15 cellular contexts compared by ENCODE assay signal in genomic region chr20:54194724-54195438, GRCh38. TPM values are rescaled to one million over a fixed set of nuclear protein-coding genes. Genes with fewer than 3 reads are reported as not detected.
A peak's percentile ranks its signal among the peaks of the same experiment; 100 is the strongest.
DNase-seq lines count a peak whose midpoint lies in the region; TF ChIP-seq lines count a peak whose summit lies in the region.
"Had no signal": no experiment of that assay in that cellular context is flagged by ENCODE, and none has a peak within 500 bp of the region (broad histone marks: within the 10 kb centered on the region; RNA-seq: fewer than 3 reads in every experiment).

No MANE protein-coding gene starts in this region.

- no peak overlapping the region for H2AFZ ChIP-seq in Karpas-422 (ENCODE audit: low read length)

- no peak overlapping the region for H3K27ac ChIP-seq in brain microvascular endothelial cell
- H3K27ac ChIP-seq in Karpas-422 (ENCODE audit: low read length), result no peak overlapping the region
- H3K27ac ChIP-seq: heart left ventricle, sigmoid colon had no signal

- H3K36me3 ChIP-seq in brain microvascular endothelial cell (replicated peaks) (no peaks in the 10 kb centered on the region), Karpas-422 (ENCODE audit: insufficient read depth, low read length) (no peaks in the 10 kb centered on the region)
- H3K36me3 ChIP-seq: heart left ventricle, sigmoid colon had no signal

- in situ Hi-C loops in brain microvascular endothelial cell (cut with HindIII; ENCODE audit: low pct_ligation_motif_present, low sequenced_read_pairs), result loop anchor here (10.0 kb wide), 1 partner anchor 90 kb away; no protein-coding TSS in a partner anchor

- peak; percentile 15 for DNase-seq in NCI-H82 (lab: John Stamatoyannopoulos, UW)
- DNase-seq in NCI-H82 treated with DMSO at 0.1 percent for 48 hours (lab: John Stamatoyannopoulos, UW; ENCODE audit: unreplicated experiment), result no peak
- DNase-seq in LHCN-M2 (ENCODE audit: low read depth), result peak; percentile 45
- DNase-seq in brain microvascular endothelial cell, result peak; percentile 9
- no peak for DNase-seq in retinal pigment epithelial cell (ENCODE audit: low read depth)
- no peak for DNase-seq in stimulated activated CD4-positive, alpha-beta T cell treated with anti-CD3 and anti-CD28 coated beads, Interleukin-15, amount 100 ng/mL, for 24 hours
- DNase-seq in SKM-1 treated with dmso at 0.1 percent for 144 hours (lab: John Stamatoyannopoulos, UW; ENCODE audit: unreplicated experiment), result no peak
- DNase-seq in Karpas-422, result no peak
- DNase-seq: activated B cell treated with CpG ODN at 0.5 μM for 24 hours; cortex of kidney; heart left ventricle; NCI-H1105; NK-92 treated with Interleukin-12 subunit alpha and Interleukin-12 subunit beta, amount 100 ng/mL, for 24 hours; sigmoid colon had no signal

- no peak overlapping the region for H3K4me2 ChIP-seq in Karpas-422 (ENCODE audit: low read depth, low read length, poor library complexity, severe bottlenecking)

- no peak overlapping the region for H3K9ac ChIP-seq in Karpas-422 (ENCODE audit: low read length)

- H3K4me3 ChIP-seq in brain microvascular endothelial cell (ENCODE audit: low read depth, low read length) (no peak overlapping the region), retinal pigment epithelial cell (ENCODE audit: low read length) (no peak overlapping the region), Karpas-422 (ENCODE audit: low read length) (no peak overlapping the region)
- H3K4me3 ChIP-seq: heart left ventricle, sigmoid colon had no signal

- 0 out of 2 replicates have a peak, but pooled peaks cover 3% of the 10 kb centered on the region for H4K20me1 ChIP-seq in Karpas-422 (ENCODE audit: insufficient read depth, low read depth, low read length)

- no peaks in the 10 kb centered on the region for H3K79me2 ChIP-seq in Karpas-422 (ENCODE audit: low read length)

- H3K9me2 ChIP-seq in Karpas-422 (replicated peaks; ENCODE audit: insufficient read depth, low read length), result no peaks in the 10 kb centered on the region

- H3K27me3 ChIP-seq in brain microvascular endothelial cell (replicated peaks) (no peaks in the 10 kb centered on the region), Karpas-422 (ENCODE audit: low read length) (no peaks in the 10 kb centered on the region)
- H3K27me3 ChIP-seq: sigmoid colon had no signal

- peaks cover 8% of the 10 kb centered on the region for H3K4me1 ChIP-seq in Karpas-422 (ENCODE audit: low read length)
- H3K4me1 ChIP-seq: heart left ventricle, sigmoid colon had no signal

- no peaks in the 10 kb centered on the region for H3K9me3 ChIP-seq in Karpas-422 (ENCODE audit: low read length)
- H3K9me3 ChIP-seq: heart left ventricle, sigmoid colon had no signal

- peak; percentile 54 for TF ChIP-seq CTCF in brain microvascular endothelial cell (IDR thresholded peaks at IDR 0.05; ENCODE audit: low read depth, low read length, missing control alignments)
- TF ChIP-seq CTCF in retinal pigment epithelial cell (conservative IDR thresholded peaks at IDR 0.05; ENCODE audit: low read depth, low read length), result peak; percentile 31

RNA-seq across cellular contexts. Expression of gene PFDN4, which starts 13.0 kb away (rescaled TPM):
- total RNA-seq in LHCN-M2 (2014; rRNA removed), result 66.8 and 94.6 TPM in 2 replicates
- polyA plus RNA-seq in LHCN-M2 (2012), result 27.9 TPM
- total RNA-seq in Karpas-422 (2014; rRNA removed; shearing (Covaris generic); ENCODE audit: low replicate concordance), result 70.7 and 80.0 TPM in 2 replicates

RNA-seq across cellular contexts. Expression of gene CYP24A1, which starts 21.1 kb away (rescaled TPM):
- 0.51 TPM in 1 of 2 replicates, not detected in the other for total RNA-seq in LHCN-M2 (2014; rRNA removed)
- not detected for polyA plus RNA-seq in LHCN-M2 (2012)
- not detected in 2 replicates for total RNA-seq in Karpas-422 (2014; rRNA removed; shearing (Covaris generic); ENCODE audit: low replicate concordance)
- total RNA-seq: activated B cell treated with CpG ODN at 0.5 μM for 24 hours; activated T-helper 2 cell treated with anti-CD3 and anti-CD28 coated beads, Interferon-gamma antibody, Interleukin-2, Interleukin-4, amounts not matched to agents 10 μg/mL and 5 μg/mL and 100 μg/mL, durations not matched to agents 14 hours and 24 hours and 36 hours; heart left ventricle; sigmoid colon had no signal
- polyA plus RNA-seq: heart left ventricle had no signal

Comparison
In these comparisons a context has a peak if more than half of its experiments do, and no peak if none do; other contexts are left out.
1. DNase-seq: peak in NCI-H82 (single experiment), LHCN-M2 (single experiment) and brain microvascular endothelial cell (single experiment); none in NCI-H82 treated with DMSO at 0.1 percent for 48 hours (single experiment), retinal pigment epithelial cell (single experiment), stimulated activated CD4-positive, alpha-beta T cell treated with anti-CD3 and anti-CD28 coated beads, Interleukin-15, amount 100 ng/mL, for 24 hours (single experiment), SKM-1 treated with dmso at 0.1 percent for 144 hours (single experiment) and Karpas-422 (single experiment).